Comparison of ENCODE assay signal across 1 cellular context in the genomic region with DNA sequence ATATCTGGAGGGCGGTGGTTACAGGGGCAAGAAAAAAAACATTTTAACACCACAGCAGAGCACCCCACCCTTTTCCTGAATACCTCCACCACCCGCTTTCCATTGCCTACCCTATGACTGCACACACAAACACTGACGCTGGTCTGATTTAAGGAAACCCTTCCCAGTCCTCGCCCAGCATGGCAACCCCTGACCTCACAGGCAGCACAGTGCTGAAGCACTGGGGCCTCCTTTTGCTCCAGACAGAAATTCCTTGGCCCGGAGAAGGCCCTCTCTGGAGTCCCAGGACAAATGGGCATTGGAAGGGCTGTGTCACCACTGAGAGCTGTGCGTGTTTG.
TF ChIP-seq lines count a peak whose summit lies in the region.

No MANE protein-coding gene starts in this region.

TF ChIP-seq in GM12878, 131 proteins besides CTCF, POLR2A, EP300 and RAD21:
- no peak for TF ChIP-seq MYC (IDR thresholded peaks at IDR 0.05; ENCODE audit: insufficient read depth, insufficient read length, insufficient replicate concordance, low read length, severe bottlenecking)
- peak; percentile 55; the same call in 1 of the 2 replicates for TF ChIP-seq RFX5 (IDR thresholded peaks at IDR 0.05; ENCODE audit: low read depth, low read length)
